ENCODE assay signal across 19 cellular contexts in the genomic region with DNA sequence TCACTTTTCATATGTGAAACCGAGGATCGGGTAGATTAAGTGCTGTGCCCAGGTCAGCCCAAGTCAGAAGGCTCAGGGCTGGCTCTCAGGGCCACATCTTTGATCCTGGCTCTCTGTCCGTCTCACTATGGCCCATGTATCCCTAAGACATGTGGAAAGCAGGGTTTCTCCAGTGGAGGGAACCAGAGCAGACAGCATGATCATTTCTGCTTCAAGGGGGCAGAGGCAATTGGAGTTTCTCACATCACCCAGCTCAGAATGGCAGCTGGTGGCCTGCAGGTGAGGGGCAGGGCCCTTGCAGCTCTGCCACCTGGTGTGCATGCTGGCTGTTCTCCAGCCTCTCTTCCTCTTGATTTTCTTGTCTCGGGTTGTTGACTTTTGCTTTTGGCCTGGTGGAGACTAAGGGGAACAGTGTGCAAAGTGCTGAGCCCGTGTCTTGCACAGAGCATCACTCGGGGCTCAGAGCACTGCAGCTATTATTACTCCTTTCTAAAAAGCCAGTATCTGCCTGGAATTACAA. TPM values are rescaled to one million over a fixed set of nuclear protein-coding genes. Genes with fewer than 3 reads are reported as not detected.
DNase-seq lines count a peak whose midpoint lies in the region; ATAC-seq and TF ChIP-seq lines count a peak whose summit lies in the region.
"Had no signal": no experiment of that assay in that cellular context is flagged by ENCODE, and none has a peak within 500 bp of the region (broad histone marks: within the 10 kb centered on the region; RNA-seq: fewer than 3 reads in every experiment).

No MANE protein-coding gene starts in this region.

- no peaks in the 10 kb centered on the region for H3K4me1 ChIP-seq in lower lobe of right lung
- H3K4me1 ChIP-seq: A549, left lung, SJSA1 had no signal

- H3K4me3 ChIP-seq in lower lobe of right lung, result no peak overlapping the region
- H3K4me3 ChIP-seq: A549, dorsolateral prefrontal cortex, gastroesophageal sphincter, left lung, right lobe of liver, SJSA1 had no signal

- ATAC-seq in lower lobe of right lung, result no peak
- no peak for ATAC-seq in HG03354 (IDR thresholded peaks at IDR 0.05; ENCODE audit: poor library complexity, severe bottlenecking, unreplicated experiment)
- ATAC-seq in HG02970 (IDR thresholded peaks at IDR 0.05; ENCODE audit: low FRiP score, unreplicated experiment), result no peak
- ATAC-seq in HG03135 (IDR thresholded peaks at IDR 0.05; ENCODE audit: unreplicated experiment), result no peak
- ATAC-seq: A549, gastroesophageal sphincter, HCT116, left lung had no signal

- no peaks in the 10 kb centered on the region for H3K27me3 ChIP-seq in lower lobe of right lung (ENCODE audit: low read depth)
- H3K27me3 ChIP-seq: dorsolateral prefrontal cortex, gastroesophageal sphincter, left lung, right lobe of liver, SJSA1 had no signal

- TF ChIP-seq CTCF in lower lobe of right lung (IDR thresholded peaks at IDR 0.05), result no peak

- H3K27ac ChIP-seq in lower lobe of right lung, result no peak overlapping the region
- H3K27ac ChIP-seq: A549, dorsolateral prefrontal cortex, gastroesophageal sphincter, left lung, SJSA1 had no signal

- intact Hi-C loops in lower lobe of right lung (cut with DNase I), result no loop called here

- no peaks in the 10 kb centered on the region for H3K36me3 ChIP-seq in lower lobe of right lung
- H3K36me3 ChIP-seq: left lung, right lobe of liver, SJSA1 had no signal

- DNase-seq in NCI-H146 (lab: John Stamatoyannopoulos, UW) (peak; percentile 12), NCI-H146 treated with DMSO at 0.1 percent for 48 hours (lab: John Stamatoyannopoulos, UW; ENCODE audit: unreplicated experiment) (no peak), COR-L47 (lab: John Stamatoyannopoulos, UW) (peak; percentile 32), NCI-H345 treated with DMSO at 0.1 percent for 48 hours (lab: John Stamatoyannopoulos, UW; ENCODE audit: unreplicated experiment) (peak; percentile 52), lower lobe of right lung (peak; percentile 20)
- DNase-seq: activated CD4-positive, alpha-beta T cell treated with anti-CD3 and anti-CD28 coated beads for 1 hour; C1 segment of cervical spinal cord; left lung; occipital lobe; T-helper 9 cell had no signal

- no peaks in the 10 kb centered on the region for H3K9me3 ChIP-seq in lower lobe of right lung
- H3K9me3 ChIP-seq: A549, gastroesophageal sphincter, left lung, right lobe of liver, SJSA1 had no signal

RNA-seq across cellular contexts. Expression of gene LDLRAD4, which starts 27.0 kb away (rescaled TPM):
- 24.6 TPM for total RNA-seq in lower lobe of right lung
